8 cellular contexts compared by ENCODE assay signal in the genomic region with DNA sequence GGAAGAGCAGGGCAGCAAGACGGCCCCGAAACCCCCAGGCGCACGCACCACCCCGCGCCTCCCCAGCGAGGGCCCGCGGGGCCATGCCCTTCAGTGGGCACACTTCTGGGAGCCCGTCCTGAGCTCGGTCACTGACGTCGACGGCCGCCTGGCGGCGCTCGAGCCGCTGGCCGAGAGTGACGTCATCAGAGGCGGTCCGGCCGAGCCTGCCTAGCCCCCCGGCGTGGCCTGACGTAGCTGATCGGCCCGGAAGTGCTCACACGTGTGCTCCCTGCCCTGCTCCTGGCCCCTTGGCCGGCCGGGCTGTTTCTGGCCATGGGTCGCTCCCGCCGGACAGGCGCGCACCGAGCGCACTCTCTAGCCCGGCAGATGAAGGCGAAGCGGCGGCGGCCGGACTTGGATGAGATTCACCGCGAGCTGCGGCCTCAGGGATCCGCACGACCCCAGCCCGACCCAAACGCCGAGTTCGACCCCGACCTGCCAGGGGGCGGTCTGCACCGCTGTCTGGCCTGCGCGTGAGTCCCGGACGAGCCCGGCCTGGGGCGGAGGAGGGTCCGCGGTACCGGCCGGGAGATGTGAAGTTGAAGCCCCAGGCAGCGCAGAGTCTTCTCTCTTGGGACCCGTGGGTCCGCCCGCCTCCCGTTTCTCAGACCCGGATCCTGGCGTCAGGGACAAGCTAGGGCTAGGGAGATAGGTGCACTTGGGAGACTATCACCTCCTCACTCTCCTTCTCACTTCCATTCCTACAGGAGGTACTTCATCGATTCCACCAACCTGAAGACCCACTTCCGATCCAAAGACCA. TPM values are rescaled to one million over a fixed set of nuclear protein-coding genes. Genes with fewer than 3 reads are reported as not detected.
A peak's percentile ranks its signal among the peaks of the same experiment; 100 is the strongest.
DNase-seq lines count a peak whose midpoint lies in the region; ATAC-seq, FAIRE-seq and TF ChIP-seq lines count a peak whose summit lies in the region.

Gene ZNF593 (plus strand): TSS at position 240 of the 803 bp plus-strand sequence. CDS start 76 bp downstream, at position 316.

- H2AK5ac ChIP-seq in neuronal stem cell (ENCODE audit: low read depth, low read length) = peak within 1 kb of the TSS; percentile 86

- H3K27me3 ChIP-seq in SJSA1 (replicated peaks) (no peaks in the 10 kb centered on the region), foreskin keratinocyte (no peaks in the 10 kb centered on the region), neuronal stem cell (ENCODE audit: control insufficient read depth in 3 of 3, insufficient read depth in 3 of 3, low read depth in 1 of 3, low read length in 3 of 3) (peaks cover 0 to 3% (median 0%) of the 10 kb centered on the region in 3 experiments), subcutaneous abdominal adipose tissue (ENCODE audit: control insufficient read depth in 5 of 5, insufficient read depth in 4 of 5, low read length in 5 of 5) (no peaks in the 10 kb centered on the region)

- peak within 1 kb of the TSS; percentile 95 for H3K18ac ChIP-seq in neuronal stem cell (ENCODE audit: low read length)

- H4K8ac ChIP-seq in neuronal stem cell (ENCODE audit: low read depth, low read length) = no peak within 1 kb of the TSS

- peak within 1 kb of the TSS; percentile 99 for H2BK5ac ChIP-seq in neuronal stem cell (ENCODE audit: low read length)

- H2BK15ac ChIP-seq in neuronal stem cell (ENCODE audit: low read length) = peak within 1 kb of the TSS; percentile 38

- H3K9ac ChIP-seq in neuronal stem cell (ENCODE audit: low read depth, low read length, poor library complexity) = peak within 1 kb of the TSS; percentile 82
- H3K9ac ChIP-seq in subcutaneous abdominal adipose tissue (ENCODE audit: low read length in 5 of 5) = peak within 1 kb of the TSS; percentile 76 to 95 (median 84)

- H3K36me3 ChIP-seq in SJSA1 = peaks cover 19% of the 10 kb centered on the region
- H3K36me3 ChIP-seq in neuronal stem cell (replicated peaks in 1 of 2; ENCODE audit: control insufficient read depth in 2 of 2, insufficient read depth in 2 of 2, low read length in 2 of 2) = peaks cover 7 to 11% of the 10 kb centered on the region in 2 donors
- peaks cover 0 to 5% (median 0%) of the 10 kb centered on the region in 5 donors for H3K36me3 ChIP-seq in subcutaneous abdominal adipose tissue (ENCODE audit: control insufficient read depth in 5 of 5, insufficient read depth in 5 of 5, low read length in 5 of 5)

- H2BK12ac ChIP-seq in neuronal stem cell (ENCODE audit: low read length) = peak within 1 kb of the TSS; percentile 59

- peak within 1 kb of the TSS; percentile 97 for H2AFZ ChIP-seq in neuronal stem cell (ENCODE audit: low read length)

- ATAC-seq in foreskin keratinocyte = peak; percentile 86

- H3K4me1 ChIP-seq in SJSA1 (replicated peaks) (peaks cover 24% of the 10 kb centered on the region), foreskin keratinocyte (no peaks in the 10 kb centered on the region), neuronal stem cell (ENCODE audit: control insufficient read depth in 2 of 2, insufficient read depth in 1 of 2, low read depth in 1 of 2, low read length in 2 of 2) (peaks cover 24 to 42% of the 10 kb centered on the region in 2 donors), subcutaneous abdominal adipose tissue (ENCODE audit: control insufficient read depth in 5 of 5, insufficient read depth in 5 of 5, low read length in 5 of 5) (peaks cover 2 to 21% (median 18%) of the 10 kb centered on the region in 5 donors)

- peak; percentile 79 for FAIRE-seq in G401.6 (lab: Jason Lieb, UNC)

- peaks cover 8% of the 10 kb centered on the region for H3K79me1 ChIP-seq in neuronal stem cell (ENCODE audit: low read depth, low read length)

- peak within 1 kb of the TSS; percentile 98 for H3K14ac ChIP-seq in neuronal stem cell (ENCODE audit: low read length)

- DNase-seq in H4 (ENCODE audit: low spot score) = peak; percentile 91
- DNase-seq in LoVo (ENCODE audit: low spot score) = peak; percentile 94
- DNase-seq in SJSA1 (ENCODE audit: low read depth in 1 of 2, low spot score in 2 of 2) = peak; percentile 81 to 93
- peak; percentile 53 to 61 (median 58) for DNase-seq in activated naive CD4-positive, alpha-beta T cell (lab: John Stamatoyannopoulos, UW)
- peak in 1 of 2 donors; percentile 60 for DNase-seq in foreskin keratinocyte
- DNase-seq in neuronal stem cell (ENCODE audit: low spot score) = peak; percentile 82

- H2BK120ac ChIP-seq in neuronal stem cell (ENCODE audit: low read depth, low read length) = no peak within 1 kb of the TSS

- TF ChIP-seq CTCF in foreskin keratinocyte (conservative IDR thresholded peaks at IDR 0.05) = peak; percentile 99

- peak within 1 kb of the TSS; percentile 98 for H3K4me2 ChIP-seq in neuronal stem cell (ENCODE audit: insufficient read depth, low read length, poor library complexity, severe bottlenecking)

- WGBS in neuronal stem cell (ENCODE audit: extremely low coverage in 2 of 2, insufficient read length in 2 of 2, insufficient replicate concordance in 1 of 2), 2 donors = no CpG with 5 or more reads among the region's 76 CpGs

- H3K4ac ChIP-seq in neuronal stem cell (ENCODE audit: low read length) = no peak within 1 kb of the TSS

- peak within 1 kb of the TSS; percentile 82 for H3K4me3 ChIP-seq in SJSA1
- peak within 1 kb of the TSS; percentile 70 to 87 for H3K4me3 ChIP-seq in neuronal stem cell (ENCODE audit: low read length in 2 of 2)
- H3K4me3 ChIP-seq in subcutaneous abdominal adipose tissue (ENCODE audit: low read depth in 1 of 5, low read length in 5 of 5) = peak within 1 kb of the TSS; percentile 75 to 91 (median 89)

- peak within 1 kb of the TSS; percentile 79 for H3K27ac ChIP-seq in SJSA1
- peak within 1 kb of the TSS; percentile 71 for H3K27ac ChIP-seq in foreskin keratinocyte
- peak within 1 kb of the TSS; percentile 53 for H3K27ac ChIP-seq in neuronal stem cell (replicated peaks; ENCODE audit: low read length)
- H3K27ac ChIP-seq in subcutaneous abdominal adipose tissue (ENCODE audit: low read depth, low read length) = peak within 1 kb of the TSS; percentile 30

- peak within 1 kb of the TSS; percentile 98 for H3K23ac ChIP-seq in neuronal stem cell (ENCODE audit: low read depth, low read length, poor library complexity)

- no peak within 1 kb of the TSS for H4K91ac ChIP-seq in neuronal stem cell (ENCODE audit: low read depth, low read length, poor library complexity)

- no peaks in the 10 kb centered on the region for H3K9me3 ChIP-seq in SJSA1 (replicated peaks)
- H3K9me3 ChIP-seq in neuronal stem cell (replicated peaks in 1 of 2; ENCODE audit: control insufficient read depth in 2 of 2, insufficient read depth in 1 of 2, low read depth in 1 of 2, low read length in 2 of 2) = no peaks in the 10 kb centered on the region
- no peaks in the 10 kb centered on the region for H3K9me3 ChIP-seq in subcutaneous abdominal adipose tissue (ENCODE audit: control insufficient read depth in 5 of 5, low read length in 5 of 5)

RNA-seq across cellular contexts. Expression of gene ZNF593, which starts in this region (rescaled TPM):
- 27.4 and 41.0 TPM in 2 replicates for total RNA-seq in H4 (2014; rRNA removed; shearing (Covaris generic))
- 23.4 and 34.9 TPM in 2 replicates for total RNA-seq in SJSA1 (2014; rRNA removed; shearing (Covaris generic))
- 48.0 and 57.2 TPM in 2 replicates for total RNA-seq in foreskin keratinocyte
- 89.8 and 91.0 TPM in 2 replicates for polyA plus RNA-seq in foreskin keratinocyte
- polyA plus RNA-seq in neuronal stem cell (2013, experiment 1 of 2) = 29.0 TPM
- polyA plus RNA-seq in neuronal stem cell (2013, experiment 2 of 2) = 28.3 TPM
